ENCODE assay signal across 16 cellular contexts in the genomic region with DNA sequence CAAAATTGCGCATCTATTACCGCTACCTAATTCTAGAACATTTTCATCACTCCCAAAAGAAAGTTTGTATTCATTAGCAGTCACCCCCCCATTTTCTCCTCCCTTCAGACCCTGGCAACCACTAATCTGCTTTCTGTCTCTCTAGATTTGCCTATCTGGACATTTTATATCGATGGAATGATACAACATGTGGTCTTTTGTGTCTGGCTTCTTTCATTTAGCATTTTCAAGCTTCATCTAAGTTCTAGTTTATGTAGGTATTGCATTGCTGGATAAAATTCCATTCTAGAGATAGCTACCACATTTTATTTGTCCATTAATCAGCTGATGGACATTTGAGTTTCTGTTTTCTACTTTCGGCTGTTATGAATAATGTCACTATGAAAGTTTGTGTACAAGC. TPM values are rescaled to one million over a fixed set of nuclear protein-coding genes. Genes with fewer than 3 reads are reported as not detected.
A peak's percentile ranks its signal among the peaks of the same experiment; 100 is the strongest.
DNase-seq lines count a peak whose midpoint lies in the region; ATAC-seq and TF ChIP-seq lines count a peak whose summit lies in the region.
"Had no signal": no experiment of that assay in that cellular context is flagged by ENCODE, and none has a peak within 500 bp of the region (broad histone marks: within the 10 kb centered on the region; RNA-seq: fewer than 3 reads in every experiment).

No MANE protein-coding gene starts in this region.

- no peak for ATAC-seq in body of pancreas
- ATAC-seq in GM18873 (IDR thresholded peaks at IDR 0.05; ENCODE audit: low FRiP score, unreplicated experiment): no peak
- ATAC-seq in activated CD4-positive, alpha-beta T cell treated with anti-CD3 and anti-CD28 coated beads for 36 hours: no peak
- ATAC-seq: Panc1 had no signal

- H3K4me1 ChIP-seq in GM23248 (ENCODE audit: insufficient read depth): peaks cover 24% of the 10 kb centered on the region
- peaks cover 10% of the 10 kb centered on the region for H3K4me1 ChIP-seq in SJSA1 (replicated peaks)
- peaks cover 33% of the 10 kb centered on the region for H3K4me1 ChIP-seq in body of pancreas
- peaks cover 5% of the 10 kb centered on the region for H3K4me1 ChIP-seq in smooth muscle cell (ENCODE audit: low read depth)

- H2AFZ ChIP-seq in GM23248 (no peak overlapping the region), smooth muscle cell (ENCODE audit: low read depth) (no peak overlapping the region)

- in situ Hi-C loops in GM23248 (cut with MboI): no loop called here

- H3K27ac Mint-ChIP-seq in activated CD4-positive, alpha-beta T cell treated with anti-CD3 and anti-CD28 coated beads for 36 hours: no peak overlapping the region

- TF ChIP-seq CTCF in body of pancreas (IDR thresholded peaks at IDR 0.05) (no peak), smooth muscle cell (IDR thresholded peaks at IDR 0.05; ENCODE audit: borderline replicate concordance, insufficient read depth, poor library complexity, severe bottlenecking) (no peak)

- H3K4me2 ChIP-seq in GM23248 (ENCODE audit: unreplicated experiment) (peak overlapping the region; percentile 46), smooth muscle cell (peak overlapping the region; percentile 19)
- H3K4me2 ChIP-seq: BLaER1, KMS-11 had no signal

- DNase-seq in GM23248 (no peak), SJSA1 (ENCODE audit: low read depth in 1 of 2, low spot score in 2 of 2) (no peak), body of pancreas (no peak), smooth muscle cell (lab: John Stamatoyannopoulos, UW; ENCODE audit: unreplicated experiment) (no peak), ureter (ENCODE audit: low spot score) (no peak)
- DNase-seq in activated CD4-positive, alpha-beta T cell treated with anti-CD3 and anti-CD28 coated beads for 36 hours: no peak
- DNase-seq: DMS153, MG63, NCI-H1105, NCI-H187, NCI-H69, Right ventricle myocardium superior had no signal

- no peaks in the 10 kb centered on the region for H3K9me3 Mint-ChIP-seq in activated CD4-positive, alpha-beta T cell treated with anti-CD3 and anti-CD28 coated beads for 36 hours (ENCODE audit: low read depth)

- H3K4me3 ChIP-seq in GM23248: peak overlapping the region; percentile 1; the same call in 1 of the 2 replicates
- no peak overlapping the region for H3K4me3 ChIP-seq in SJSA1
- H3K4me3 ChIP-seq in body of pancreas: no peak overlapping the region
- H3K4me3 ChIP-seq in smooth muscle cell: no peak overlapping the region
- H3K4me3 ChIP-seq: BLaER1, MG63 had no signal

- peaks cover 2% of the 10 kb centered on the region for H3K36me3 Mint-ChIP-seq in activated CD4-positive, alpha-beta T cell treated with anti-CD3 and anti-CD28 coated beads for 36 hours (ENCODE audit: low read depth)

- H3K27ac ChIP-seq in GM23248 (peak overlapping the region; percentile 38; the same call in 1 of the 2 replicates), SJSA1 (peak overlapping the region; percentile 53; the same call in 1 of the 2 replicates), body of pancreas (peak overlapping the region in 3 of 4 donors; percentile 1 to 47 (median 46)), smooth muscle cell (ENCODE audit: low read depth) (peak overlapping the region; percentile 63)
- H3K27ac ChIP-seq: BLaER1, KMS-11 had no signal

- H3K79me2 ChIP-seq in GM23248 (ENCODE audit: insufficient read depth): peaks cover 95% of the 10 kb centered on the region
- H3K79me2 ChIP-seq in smooth muscle cell (ENCODE audit: low read depth): peaks cover 70% of the 10 kb centered on the region

- POLR2A ChIA-PET in activated CD4-positive, alpha-beta T cell treated with anti-CD3 and anti-CD28 coated beads for 36 hours (lab: Charles Lee): no interaction called here

- CTCF ChIA-PET in activated CD4-positive, alpha-beta T cell treated with anti-CD3 and anti-CD28 coated beads for 36 hours (lab: Charles Lee): no interaction called here

- no peaks in the 10 kb centered on the region for H3K9me3 ChIP-seq in GM23248 (ENCODE audit: low read depth)
- H3K9me3 ChIP-seq in SJSA1 (replicated peaks): no peaks in the 10 kb centered on the region
- no peaks in the 10 kb centered on the region for H3K9me3 ChIP-seq in body of pancreas
- no peaks in the 10 kb centered on the region for H3K9me3 ChIP-seq in smooth muscle cell (replicated peaks; ENCODE audit: low read depth)
- H3K9me3 ChIP-seq: BLaER1, MG63 had no signal

- peaks cover 25% of the 10 kb centered on the region for H3F3A ChIP-seq in GM23248 (ENCODE audit: insufficient read depth)
- no peaks in the 10 kb centered on the region for H3F3A ChIP-seq in smooth muscle cell (ENCODE audit: low read depth)

- H3K27me3 Mint-ChIP-seq in activated CD4-positive, alpha-beta T cell treated with anti-CD3 and anti-CD28 coated beads for 36 hours: no peaks in the 10 kb centered on the region

- H4K20me1 ChIP-seq in GM23248 (ENCODE audit: insufficient read depth): no peaks in the 10 kb centered on the region; the same call in 1 of the 2 replicates
- peaks cover 95% of the 10 kb centered on the region for H4K20me1 ChIP-seq in smooth muscle cell (ENCODE audit: low read depth)

- H3K36me3 ChIP-seq in GM23248 (ENCODE audit: low read depth) (0 out of 2 replicates have a peak, but pooled peaks cover 4% of the 10 kb centered on the region), SJSA1 (no peaks in the 10 kb centered on the region), body of pancreas (replicated peaks in 1 of 2; ENCODE audit: insufficient read depth in 1 of 2, low read depth in 2 of 2) (no peaks in the 10 kb centered on the region), smooth muscle cell (ENCODE audit: low read depth) (no peaks in the 10 kb centered on the region)
- H3K36me3 ChIP-seq: MG63 had no signal

- WGBS in GM23248 (ENCODE audit: low coverage in 1 of 2, low lambda C conversion rate in 2 of 2, missing lambda C conversion rate in 2 of 2), 2 experiments: 84 to 90% methylated on average over 4 of the region's 4 CpGs
- 73 to 80% methylated on average over 4 of the region's 4 CpGs for WGBS in body of pancreas, 2 donors
- WGBS in smooth muscle cell (ENCODE audit: low lambda C conversion rate): 93% methylated on average over 4 of the region's 4 CpGs

- H3K27me3 ChIP-seq in GM23248 (replicated peaks; ENCODE audit: insufficient read depth) (no peaks in the 10 kb centered on the region), SJSA1 (replicated peaks) (no peaks in the 10 kb centered on the region), body of pancreas (no peaks in the 10 kb centered on the region), smooth muscle cell (ENCODE audit: low read depth) (no peaks in the 10 kb centered on the region)
- H3K27me3 ChIP-seq: BLaER1, MG63 had no signal

- no peak for TF ChIP-seq POLR2A in body of pancreas (IDR thresholded peaks at IDR 0.05)

- peaks cover 39% of the 10 kb centered on the region for H3K4me1 Mint-ChIP-seq in activated CD4-positive, alpha-beta T cell treated with anti-CD3 and anti-CD28 coated beads for 36 hours

- H3K4me3 Mint-ChIP-seq in activated CD4-positive, alpha-beta T cell treated with anti-CD3 and anti-CD28 coated beads for 36 hours: no peak overlapping the region

- intact Hi-C loops in body of pancreas (cut with DNase I): no loop called here
- intact Hi-C loops in activated CD4-positive, alpha-beta T cell treated with anti-CD3 and anti-CD28 coated beads for 36 hours (cut with DNase I, micrococcal nuclease): no loop called here

- no peaks in the 10 kb centered on the region for H3K9me2 ChIP-seq in GM23248 (ENCODE audit: insufficient read depth)

- H3K9ac ChIP-seq in GM23248 (no peak overlapping the region), smooth muscle cell (ENCODE audit: low read depth) (no peak overlapping the region)
- H3K9ac ChIP-seq: BLaER1, KMS-11 had no signal

RNA-seq across cellular contexts. Expression of gene SLMAP, which starts 38.4 kb away (rescaled TPM):
- 33.9 and 40.2 TPM in 2 replicates for total RNA-seq in GM23248 (2014; rRNA removed; shearing (Covaris generic))
- polyA plus RNA-seq in GM23248 (2016; fragmentation: Nextera tagmentation; extraction: Ambion mirVana) (21.4 and 28.4 TPM in 2 replicates), smooth muscle cell (18.9 and 19.9 TPM in 2 replicates)
- 36.0 and 51.3 TPM in 2 replicates for total RNA-seq in SJSA1 (2014; rRNA removed; shearing (Covaris generic))
- total RNA-seq in body of pancreas (10 to 100 TPM; 36.6 TPM), smooth muscle cell (42.8 and 49.6 TPM in 2 replicates), ureter (159 TPM)
- 10 to 100 TPM; 43.1 to 55.3 TPM for total RNA-seq in activated CD4-positive, alpha-beta T cell treated with anti-CD3 and anti-CD28 coated beads for 36 hours
